1 cellular context compared by ENCODE assay signal in genomic region chr7:23470290-23471089, GRCh38.
A peak's percentile ranks its signal among the peaks of the same experiment; 100 is the strongest.
TF ChIP-seq lines count a peak whose summit lies in the region.

Gene IGF2BP3 (minus strand): TSS chr7:23470491. CDS start chr7:23470110, 381 bp downstream.

TF ChIP-seq in HEK293, 187 proteins besides CTCF, POLR2A, EP300 and RAD21 (continued from another document):
- TF ChIP-seq ZNF548 (tag by site-specific recombination; IDR thresholded peaks at IDR 0.05) (no peak), ZNF560 (tag by site-specific recombination; IDR thresholded peaks at IDR 0.05; ENCODE audit: borderline replicate concordance) (no peak), ZFHX2 (tag by site-specific recombination; conservative IDR thresholded peaks at IDR 0.05) (peak; percentile 91), ZNF146 (tag by site-specific recombination; IDR thresholded peaks at IDR 0.05) (peak; percentile 34; the same call in 1 of the 2 replicates), KLF17 (tag by site-specific recombination; IDR thresholded peaks at IDR 0.05) (peak; percentile 92), ZBTB10 (tag by site-specific recombination; IDR thresholded peaks at IDR 0.05) (peak; percentile 80), ZNF513 (tag by site-specific recombination; IDR thresholded peaks at IDR 0.05) (peak; percentile 98), PRDM10 (tag by site-specific recombination; IDR thresholded peaks at IDR 0.05) (peak; percentile 86), ZBTB49 (tag by site-specific recombination; IDR thresholded peaks at IDR 0.05; ENCODE audit: low read depth) (no peak), ZBTB48 (tag by site-specific recombination; IDR thresholded peaks at IDR 0.05) (no peak), ZNF274 (IDR thresholded peaks at IDR 0.05; ENCODE audit: low read length) (no peak), ZNF274 (tag by site-specific recombination; IDR thresholded peaks at IDR 0.05; ENCODE audit: borderline replicate concordance) (no peak), ZNF707 (tag by site-specific recombination; IDR thresholded peaks at IDR 0.05) (no peak)
- TF ChIP-seq, protein P1, sequence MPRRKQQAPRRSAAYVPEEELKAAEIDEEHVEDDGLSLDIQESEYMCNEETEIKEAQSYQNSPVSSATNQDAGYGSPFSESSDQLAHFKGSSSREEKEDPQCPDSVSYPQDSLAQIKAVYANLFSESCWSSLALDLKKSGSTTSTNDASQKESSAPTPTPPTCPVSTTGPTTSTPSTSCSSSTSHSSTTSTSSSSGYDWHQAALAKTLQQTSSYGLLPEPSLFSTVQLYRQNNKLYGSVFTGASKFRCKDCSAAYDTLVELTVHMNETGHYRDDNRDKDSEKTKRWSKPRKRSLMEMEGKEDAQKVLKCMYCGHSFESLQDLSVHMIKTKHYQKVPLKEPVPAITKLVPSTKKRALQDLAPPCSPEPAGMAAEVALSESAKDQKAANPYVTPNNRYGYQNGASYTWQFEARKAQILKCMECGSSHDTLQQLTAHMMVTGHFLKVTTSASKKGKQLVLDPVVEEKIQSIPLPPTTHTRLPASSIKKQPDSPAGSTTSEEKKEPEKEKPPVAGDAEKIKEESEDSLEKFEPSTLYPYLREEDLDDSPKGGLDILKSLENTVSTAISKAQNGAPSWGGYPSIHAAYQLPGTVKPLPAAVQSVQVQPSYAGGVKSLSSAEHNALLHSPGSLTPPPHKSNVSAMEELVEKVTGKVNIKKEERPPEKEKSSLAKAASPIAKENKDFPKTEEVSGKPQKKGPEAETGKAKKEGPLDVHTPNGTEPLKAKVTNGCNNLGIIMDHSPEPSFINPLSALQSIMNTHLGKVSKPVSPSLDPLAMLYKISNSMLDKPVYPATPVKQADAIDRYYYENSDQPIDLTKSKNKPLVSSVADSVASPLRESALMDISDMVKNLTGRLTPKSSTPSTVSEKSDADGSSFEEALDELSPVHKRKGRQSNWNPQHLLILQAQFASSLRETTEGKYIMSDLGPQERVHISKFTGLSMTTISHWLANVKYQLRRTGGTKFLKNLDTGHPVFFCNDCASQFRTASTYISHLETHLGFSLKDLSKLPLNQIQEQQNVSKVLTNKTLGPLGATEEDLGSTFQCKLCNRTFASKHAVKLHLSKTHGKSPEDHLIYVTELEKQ (tag by site-specific recombination; IDR thresholded peaks at IDR 0.05; ENCODE audit: borderline replicate concordance) = peak; percentile 87; the same call in 1 of the 2 replicates
- TF ChIP-seq, protein P2, sequence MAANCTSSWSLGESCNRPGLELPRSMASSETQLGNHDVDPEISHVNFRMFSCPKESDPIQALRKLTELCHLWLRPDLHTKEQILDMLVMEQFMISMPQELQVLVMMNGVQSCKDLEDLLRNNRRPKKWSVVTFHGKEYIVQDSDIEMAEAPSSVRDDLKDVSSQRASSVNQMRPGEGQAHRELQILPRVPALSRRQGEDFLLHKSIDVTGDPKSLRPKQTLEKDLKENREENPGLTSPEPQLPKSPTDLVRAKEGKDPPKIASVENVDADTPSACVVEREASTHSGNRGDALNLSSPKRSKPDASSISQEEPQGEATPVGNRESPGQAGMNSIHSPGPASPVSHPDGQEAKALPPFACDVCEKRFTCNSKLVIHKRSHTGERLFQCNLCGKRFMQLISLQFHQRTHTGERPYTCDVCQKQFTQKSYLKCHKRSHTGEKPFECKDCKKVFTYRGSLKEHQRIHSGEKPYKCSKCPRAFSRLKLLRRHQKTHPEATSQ (tag by site-specific recombination; IDR thresholded peaks at IDR 0.05) = no peak
- TF ChIP-seq, protein P3, sequence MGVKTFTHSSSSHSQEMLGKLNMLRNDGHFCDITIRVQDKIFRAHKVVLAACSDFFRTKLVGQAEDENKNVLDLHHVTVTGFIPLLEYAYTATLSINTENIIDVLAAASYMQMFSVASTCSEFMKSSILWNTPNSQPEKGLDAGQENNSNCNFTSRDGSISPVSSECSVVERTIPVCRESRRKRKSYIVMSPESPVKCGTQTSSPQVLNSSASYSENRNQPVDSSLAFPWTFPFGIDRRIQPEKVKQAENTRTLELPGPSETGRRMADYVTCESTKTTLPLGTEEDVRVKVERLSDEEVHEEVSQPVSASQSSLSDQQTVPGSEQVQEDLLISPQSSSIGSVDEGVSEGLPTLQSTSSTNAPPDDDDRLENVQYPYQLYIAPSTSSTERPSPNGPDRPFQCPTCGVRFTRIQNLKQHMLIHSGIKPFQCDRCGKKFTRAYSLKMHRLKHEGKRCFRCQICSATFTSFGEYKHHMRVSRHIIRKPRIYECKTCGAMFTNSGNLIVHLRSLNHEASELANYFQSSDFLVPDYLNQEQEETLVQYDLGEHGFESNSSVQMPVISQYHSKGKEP (tag by site-specific recombination; IDR thresholded peaks at IDR 0.05) = no peak; the same call in 1 of the 2 replicates
- TF ChIP-seq, protein P4, sequence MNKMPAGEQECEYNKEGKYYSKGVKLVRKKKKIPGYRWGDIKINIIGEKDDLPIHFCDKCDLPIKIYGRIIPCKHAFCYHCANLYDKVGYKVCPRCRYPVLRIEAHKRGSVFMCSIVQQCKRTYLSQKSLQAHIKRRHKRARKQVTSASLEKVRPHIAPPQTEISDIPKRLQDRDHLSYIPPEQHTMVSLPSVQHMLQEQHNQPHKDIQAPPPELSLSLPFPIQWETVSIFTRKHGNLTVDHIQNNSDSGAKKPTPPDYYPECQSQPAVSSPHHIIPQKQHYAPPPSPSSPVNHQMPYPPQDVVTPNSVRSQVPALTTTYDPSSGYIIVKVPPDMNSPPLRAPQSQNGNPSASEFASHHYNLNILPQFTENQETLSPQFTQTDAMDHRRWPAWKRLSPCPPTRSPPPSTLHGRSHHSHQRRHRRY (tag by site-specific recombination; IDR thresholded peaks at IDR 0.05) = no peak; the same call in 1 of the 2 replicates
